In genomic region chr13:32428581-32429072, GRCh38 we compare ENCODE assay signal across 7 cellular contexts. TPM values are rescaled to one million over a fixed set of nuclear protein-coding genes. Genes with fewer than 3 reads are reported as not detected.
DNase-seq lines count a peak whose midpoint lies in the region; ATAC-seq, FAIRE-seq and TF ChIP-seq lines count a peak whose summit lies in the region.

No MANE protein-coding gene starts in this region.

- DNase-seq in left ventricle myocardium superior = no peak
- DNase-seq in H54 (ENCODE audit: insufficient read length, low spot score) = no peak

- H3K9me3 ChIP-seq in skeletal muscle satellite cell (replicated peaks; ENCODE audit: low read length) = no peaks in the 10 kb centered on the region

- peak overlapping the region; percentile 78 for H3K9ac ChIP-seq in skeletal muscle satellite cell (ENCODE audit: low read depth, low read length)

- intact Hi-C loops in left ventricle myocardium superior (cut with micrococcal nuclease) = loop anchor here (10.0 kb wide), 1 partner anchor 106 kb away; the partner anchor contains the start of gene N4BP2L2

- peak; percentile 23 for ATAC-seq in HG03342 (IDR thresholded peaks at IDR 0.05; ENCODE audit: unreplicated experiment)
- ATAC-seq in left ventricle myocardium superior = peak; percentile 17
- no peak for ATAC-seq in HG03521 (IDR thresholded peaks at IDR 0.05; ENCODE audit: unreplicated experiment)
- no peak for ATAC-seq in HG03565 (IDR thresholded peaks at IDR 0.05; ENCODE audit: unreplicated experiment)

- peak overlapping the region; percentile 72; the same call in 1 of the 2 replicates for H3K4me3 ChIP-seq in WI38 (ENCODE audit: low read depth, low read length)
- peak overlapping the region; percentile 80 for H3K4me3 ChIP-seq in skeletal muscle satellite cell (ENCODE audit: low read length)

- peaks cover 20% of the 10 kb centered on the region for H3K4me1 ChIP-seq in skeletal muscle satellite cell (ENCODE audit: control insufficient read depth, insufficient read depth, low read length)

- no peak for FAIRE-seq in H54 (lab: Jason Lieb, UNC)

- no peak for TF ChIP-seq CTCF in WI38 (IDR thresholded peaks at IDR 0.05; ENCODE audit: low read depth, low read length)

- peak overlapping the region; percentile 98 for H3K4me2 ChIP-seq in skeletal muscle satellite cell (ENCODE audit: low read length)

- H3K27me3 ChIP-seq in skeletal muscle satellite cell (ENCODE audit: control insufficient read depth, insufficient read depth, low read length) = no peaks in the 10 kb centered on the region

- TF ChIP-seq POLR2A in H54 (IDR thresholded peaks at IDR 0.05; ENCODE audit: low read depth, low read length) = no peak

- H3K36me3 ChIP-seq in skeletal muscle satellite cell (ENCODE audit: insufficient read depth, low read length) = no peaks in the 10 kb centered on the region

RNA-seq across cellular contexts. Expression of gene N4BP2L1, which starts 0.7 kb away (rescaled TPM):
- total RNA-seq in left ventricle myocardium superior = 3.9 TPM
- total RNA-seq in skeletal muscle satellite cell (2012; rRNA removed) = 0.66 and 0.76 TPM in 2 replicates

Comparison
In these comparisons a context has a peak if more than half of its experiments do, and no peak if none do; other contexts are left out.
1. ATAC-seq: peak in HG03342 (single experiment) and left ventricle myocardium superior (single experiment); none in HG03521 (single experiment) and HG03565 (single experiment).